1 cellular context compared by ENCODE assay signal in genomic region chr4:26372525-26373172, GRCh38.
TF ChIP-seq lines count a peak whose summit lies in the region.

No MANE protein-coding gene starts in this region.

TF ChIP-seq in GM12878, 131 proteins besides CTCF, POLR2A, EP300 and RAD21 (continued from another document):
- TF ChIP-seq NFIC (IDR thresholded peaks at IDR 0.05; ENCODE audit: low read depth, low read length) (peak; percentile 71; the same call in 1 of the 2 replicates), MEF2B (IDR thresholded peaks at IDR 0.05; ENCODE audit: partially characterized antibody, poor library complexity, severe bottlenecking) (peak; percentile 12), IRF4 (IDR thresholded peaks at IDR 0.05; ENCODE audit: low read depth, low read length) (no peak), RCOR1 (conservative IDR thresholded peaks at IDR 0.05; ENCODE audit: low read depth, low read length) (no peak), NR2C2 (IDR thresholded peaks at IDR 0.05; ENCODE audit: borderline replicate concordance, control insufficient read depth, insufficient read length, low read depth) (no peak), IKZF1 (conservative IDR thresholded peaks at IDR 0.05) (0 out of 2 replicates have a peak, but pooled peaks have one; percentile 15)
